ENCODE assay signal across 8 cellular contexts in the genomic region with DNA sequence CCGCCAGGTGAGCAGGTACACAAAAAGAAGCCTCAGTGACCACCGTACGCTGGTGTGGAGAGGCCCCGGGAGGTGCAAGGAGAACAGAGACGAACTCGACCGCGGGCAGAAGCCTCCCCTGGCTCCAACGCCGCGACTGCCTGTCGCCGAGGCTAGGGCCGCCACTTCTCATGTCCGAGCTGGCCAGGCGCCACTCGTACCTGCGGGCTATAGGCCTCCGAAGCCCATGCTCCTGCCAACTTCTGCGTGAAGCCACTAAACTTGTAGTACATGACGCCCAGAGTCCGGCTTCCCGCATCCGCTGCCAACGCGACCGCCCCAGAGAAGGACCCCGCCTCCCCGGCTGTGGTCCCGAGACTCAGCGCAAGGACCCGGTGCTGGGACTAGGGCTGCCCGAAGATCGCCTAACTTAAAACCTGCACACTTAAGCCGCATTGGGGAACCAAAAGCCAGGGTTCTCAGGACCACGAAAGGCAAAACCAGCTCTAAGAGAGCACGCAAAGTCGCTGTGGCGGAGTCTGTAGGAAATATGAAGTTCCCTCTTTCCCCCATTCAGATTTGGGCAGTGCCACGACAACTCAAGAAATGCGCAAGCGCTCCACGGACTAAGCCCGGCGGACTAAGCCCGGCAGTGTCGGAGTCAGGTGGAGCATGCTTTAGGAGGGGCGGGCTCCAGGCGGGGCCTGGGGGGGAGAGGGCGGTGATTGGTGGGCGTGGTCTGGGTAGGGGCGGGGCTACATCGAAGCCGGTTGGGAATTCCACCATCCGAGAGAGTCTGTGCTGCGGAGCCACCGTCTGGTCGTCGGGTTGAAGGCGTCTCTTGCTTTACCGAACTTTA. TPM values are rescaled to one million over a fixed set of nuclear protein-coding genes. Genes with fewer than 3 reads are reported as not detected.
A peak's percentile ranks its signal among the peaks of the same experiment; 100 is the strongest.
DNase-seq lines count a peak whose midpoint lies in the region; ATAC-seq and TF ChIP-seq lines count a peak whose summit lies in the region.

A gene with protein sequence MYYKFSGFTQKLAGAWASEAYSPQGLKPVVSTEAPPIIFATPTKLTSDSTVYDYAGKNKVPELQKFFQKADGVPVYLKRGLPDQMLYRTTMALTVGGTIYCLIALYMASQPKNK (minus strand): TSS at position 328 of the 838 bp plus-strand sequence. CDS start 56 bp downstream, at position 272.

- H4K91ac ChIP-seq in trophoblast cell (ENCODE audit: low read depth, low read length) = peak within 1 kb of the TSS; percentile 95

- H2BK12ac ChIP-seq in trophoblast cell (ENCODE audit: low read length) = no peak within 1 kb of the TSS

- H3K23ac ChIP-seq in trophoblast cell (ENCODE audit: low read length) = no peak within 1 kb of the TSS

- TF ChIP-seq POLR2A in transverse colon (IDR thresholded peaks at IDR 0.05) = peak; percentile 86

- no peak for TF ChIP-seq EP300 in transverse colon (IDR thresholded peaks at IDR 0.05; ENCODE audit: low read depth)

- peak within 1 kb of the TSS; percentile 88 for H3K18ac ChIP-seq in trophoblast cell (ENCODE audit: low read length)

- peak; percentile 93 for ATAC-seq in HG02798 (IDR thresholded peaks at IDR 0.05; ENCODE audit: poor library complexity, unreplicated experiment)

- H3K4me2 ChIP-seq in trophoblast cell (ENCODE audit: low read length) = peak within 1 kb of the TSS; percentile 85

- H3K27ac ChIP-seq in cardiac muscle cell = peak within 1 kb of the TSS; percentile 97
- peak within 1 kb of the TSS; percentile 84 for H3K27ac ChIP-seq in trophoblast cell (ENCODE audit: low read depth, low read length)
- H3K27ac ChIP-seq in transverse colon = peak within 1 kb of the TSS; percentile 92 to 97 (median 94)

- no CpG with 5 or more reads among the region's 61 CpGs for WGBS in trophoblast cell (ENCODE audit: extremely low coverage, insufficient coverage, insufficient read length)
- 0 to 1% methylated on average over 4 to 54 of the region's 61 CpGs for WGBS in transverse colon (ENCODE audit: low coverage in 1 of 2), 2 donors

- peak within 1 kb of the TSS; percentile 99 for H3K9ac ChIP-seq in adipocyte (ENCODE audit: low read length)
- H3K9ac ChIP-seq in trophoblast cell (ENCODE audit: low read length) = peak within 1 kb of the TSS; percentile 98

- H3K36me3 ChIP-seq in adipocyte (ENCODE audit: control insufficient read depth, insufficient read depth, low read length, severe bottlenecking) = no peaks in the 10 kb centered on the region
- no peaks in the 10 kb centered on the region for H3K36me3 ChIP-seq in cardiac muscle cell
- H3K36me3 ChIP-seq in trophoblast cell (ENCODE audit: control insufficient read depth in 1 of 2, insufficient read depth in 2 of 2, low read length in 2 of 2) = peaks cover 0 to 2% of the 10 kb centered on the region in 2 experiments
- no peaks in the 10 kb centered on the region for H3K36me3 ChIP-seq in transverse colon

- H2BK5ac ChIP-seq in trophoblast cell (ENCODE audit: low read depth, low read length, poor library complexity) = peak within 1 kb of the TSS; percentile 97

- peak within 1 kb of the TSS; percentile 85 for H2AK5ac ChIP-seq in trophoblast cell (ENCODE audit: low read length)

- peak within 1 kb of the TSS; percentile 100 for H3K4ac ChIP-seq in trophoblast cell (ENCODE audit: low read depth, low read length)

- intact Hi-C loops in transverse colon (cut with DNase I; ENCODE audit: low total_unique reads) = no loop called here

- H3K14ac ChIP-seq in trophoblast cell (ENCODE audit: low read length) = peak within 1 kb of the TSS; percentile 96

- H2BK120ac ChIP-seq in trophoblast cell (ENCODE audit: insufficient read depth, low read length, poor library complexity) = peak within 1 kb of the TSS; percentile 88

- H3K4me1 ChIP-seq in adipocyte (ENCODE audit: control insufficient read depth, insufficient read depth, low read length) = peaks cover 24% of the 10 kb centered on the region
- peaks cover 19% of the 10 kb centered on the region for H3K4me1 ChIP-seq in cardiac muscle cell (ENCODE audit: low read depth)
- peaks cover 3 to 7% of the 10 kb centered on the region in 2 experiments for H3K4me1 ChIP-seq in trophoblast cell (ENCODE audit: control insufficient read depth in 1 of 2, insufficient read depth in 2 of 2, low read length in 2 of 2)
- peaks cover 6 to 41% (median 17%) of the 10 kb centered on the region in 4 donors for H3K4me1 ChIP-seq in transverse colon

- in situ Hi-C loops in transverse colon (cut with MboI; ENCODE audit: low pct_ligation_motif_present in 1 of 4, low pct_unique_long_range_greater_than_20kb in 1 of 4, low sequenced_read_pairs in 3 of 4) = loop anchor here in 2 of 4 donors (25.0 kb wide), 2 partner anchors 274 to 499 kb away; no protein-coding TSS in a partner anchor

- TF ChIP-seq CTCF in GM12875 (IDR thresholded peaks at IDR 0.05; ENCODE audit: borderline replicate concordance, insufficient read depth, low read depth, low read length) = no peak
- peak; percentile 35 for TF ChIP-seq CTCF in cardiac muscle cell (IDR thresholded peaks at IDR 0.05; ENCODE audit: low read depth, low read length)
- peak in 2 of 5 experiments; percentile 5 to 38 for TF ChIP-seq CTCF in transverse colon (IDR thresholded peaks at IDR 0.05)

- peak; percentile 93 for DNase-seq in NCI-H1436 (lab: John Stamatoyannopoulos, UW)
- peak; percentile 95 for DNase-seq in T follicular helper cell (ENCODE audit: low read depth)
- DNase-seq in adipocyte (ENCODE audit: low read depth) = peak; percentile 99
- DNase-seq in cardiac muscle cell (ENCODE audit: low read depth in 1 of 2, low spot score in 1 of 2) = peak; percentile 97 to 98
- DNase-seq in trophoblast cell = peak; percentile 95 to 98
- DNase-seq in transverse colon = peak; percentile 98

- H3K27me3 ChIP-seq in adipocyte (replicated peaks; ENCODE audit: control insufficient read depth, insufficient read depth, low read length) (no peaks in the 10 kb centered on the region), cardiac muscle cell (no peaks in the 10 kb centered on the region), trophoblast cell (ENCODE audit: insufficient read depth, low read length) (no peaks in the 10 kb centered on the region), transverse colon (no peaks in the 10 kb centered on the region)

- peak within 1 kb of the TSS; percentile 90 for H2AFZ ChIP-seq in trophoblast cell (ENCODE audit: insufficient read depth, low read length, poor library complexity)

- H3K79me2 ChIP-seq in trophoblast cell (ENCODE audit: control insufficient read depth, insufficient read depth, low read length, poor library complexity) = peaks cover 19% of the 10 kb centered on the region

- peaks cover 8% of the 10 kb centered on the region for H3K79me1 ChIP-seq in trophoblast cell (ENCODE audit: low read length)

- H3K9me3 ChIP-seq in adipocyte (ENCODE audit: control insufficient read depth, low read length) = no peaks in the 10 kb centered on the region
- no peaks in the 10 kb centered on the region for H3K9me3 ChIP-seq in cardiac muscle cell (ENCODE audit: low read depth)
- no peaks in the 10 kb centered on the region for H3K9me3 ChIP-seq in trophoblast cell (ENCODE audit: insufficient read depth, low read depth, low read length)
- no peaks in the 10 kb centered on the region for H3K9me3 ChIP-seq in transverse colon

- H3K4me3 ChIP-seq in GM12875 (ENCODE audit: low read depth, low read length) (peak within 1 kb of the TSS; percentile 84), adipocyte (ENCODE audit: low read length) (peak within 1 kb of the TSS; percentile 96), cardiac muscle cell (peak within 1 kb of the TSS; percentile 96), trophoblast cell (ENCODE audit: low read depth, low read length) (peak within 1 kb of the TSS; percentile 100), transverse colon (peak within 1 kb of the TSS; percentile 76 to 88 (median 84))

- peak within 1 kb of the TSS; percentile 92 for H4K8ac ChIP-seq in trophoblast cell (ENCODE audit: low read depth, low read length)

- H4K12ac ChIP-seq in trophoblast cell (ENCODE audit: low read depth, low read length) = peak within 1 kb of the TSS; percentile 90

RNA-seq across cellular contexts. Expression of the gene that starts here (rescaled TPM):
- total RNA-seq in cardiac muscle cell = 152 and 160 TPM in 2 replicates
- polyA plus RNA-seq in cardiac muscle cell = 187 and 197 TPM in 2 replicates
- polyA plus RNA-seq in trophoblast cell (2013) = 75.1 and 75.4 TPM in 2 replicates
- 100 to 1,000 TPM in 3 of 4 donors, 10 to 100 TPM in 1; 12.3 to 180 (median 152) TPM for total RNA-seq in transverse colon

Comparison
In these comparisons a context has a peak if more than half of its experiments do, and no peak if none do; other contexts are left out.
1. Peak in every context shown above with its lines: DNase-seq, ATAC-seq, H3K4me3 ChIP-seq and H3K27ac ChIP-seq.